ENCODE assay signal across 11 cellular contexts in the genomic region with DNA sequence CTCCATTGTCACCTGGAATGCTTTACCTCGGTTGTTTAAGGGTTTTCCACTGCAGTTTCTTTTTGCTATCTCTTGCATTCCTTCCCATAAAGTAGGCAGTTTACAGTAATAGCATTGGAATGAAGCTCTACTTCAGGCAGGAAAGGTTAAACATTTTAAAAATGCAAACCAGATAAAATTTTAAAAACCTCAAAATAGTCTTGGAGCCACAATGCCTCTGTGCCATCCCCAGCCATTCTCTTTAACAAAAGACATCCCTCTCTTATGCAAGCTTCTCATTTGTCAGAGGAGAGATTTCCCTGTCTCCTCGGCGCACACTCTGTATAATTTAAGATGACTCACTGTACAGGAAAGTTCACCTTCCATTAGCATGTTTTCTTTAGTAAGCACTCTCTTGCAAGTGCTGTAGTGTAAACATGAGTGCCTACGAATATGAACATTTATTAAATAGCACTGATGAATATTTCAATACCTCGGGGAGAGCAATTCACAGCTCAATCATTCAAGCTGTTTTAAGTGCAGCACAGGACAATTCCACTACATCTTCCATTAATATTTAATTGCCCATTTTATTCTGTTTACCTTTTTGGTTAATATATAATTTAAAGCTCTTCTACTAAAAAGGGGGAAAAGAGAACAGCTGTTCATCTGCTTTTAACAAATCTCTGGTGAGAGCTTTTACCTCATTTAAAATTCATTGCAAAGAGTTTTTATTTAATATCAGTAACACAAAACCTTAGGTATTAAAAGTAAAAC.
DNase-seq lines count a peak whose midpoint lies in the region; ATAC-seq and TF ChIP-seq lines count a peak whose summit lies in the region.
"Had no signal": no experiment of that assay in that cellular context is flagged by ENCODE, and none has a peak within 500 bp of the region (broad histone marks: within the 10 kb centered on the region; RNA-seq: fewer than 3 reads in every experiment).

No MANE protein-coding gene starts in this region.

- H3K27ac Mint-ChIP-seq in T-helper 2 cell treated with Interferon-gamma antibody and Interleukin-4, amounts not matched to agents 5 μg/mL and 100 μg/mL, for 36 hours = no peak overlapping the region

- H3K9me3 ChIP-seq in osteoblast (ENCODE audit: low read depth, low read length) (no peaks in the 10 kb centered on the region), spleen (peaks cover 0 to 8% (median 1%) of the 10 kb centered on the region in 8 donors)
- H3K9me3 ChIP-seq: adrenal gland had no signal

- no peak overlapping the region for H2AFZ ChIP-seq in osteoblast (ENCODE audit: low read length)

- no peaks in the 10 kb centered on the region for H3K27me3 Mint-ChIP-seq in T-helper 2 cell treated with Interferon-gamma antibody and Interleukin-4, amounts not matched to agents 5 μg/mL and 100 μg/mL, for 36 hours (ENCODE audit: low read depth)

- peak overlapping the region; percentile 66 for H3K4me2 ChIP-seq in osteoblast (ENCODE audit: insufficient read depth, low read length)

- H3K27me3 ChIP-seq in osteoblast (ENCODE audit: insufficient read depth, low read length) = no peaks in the 10 kb centered on the region
- no peaks in the 10 kb centered on the region for H3K27me3 ChIP-seq in spleen (replicated peaks in 1 of 7)
- H3K27me3 ChIP-seq: adrenal gland had no signal

- no peaks in the 10 kb centered on the region for H3K4me1 Mint-ChIP-seq in T-helper 2 cell treated with Interferon-gamma antibody and Interleukin-4, amounts not matched to agents 5 μg/mL and 100 μg/mL, for 36 hours (ENCODE audit: low read depth)

- no peak overlapping the region for H3K4me3 Mint-ChIP-seq in T-helper 2 cell treated with Interferon-gamma antibody and Interleukin-4, amounts not matched to agents 5 μg/mL and 100 μg/mL, for 36 hours

- no peak for ATAC-seq in GM18520 (IDR thresholded peaks at IDR 0.05; ENCODE audit: unreplicated experiment)

- H4K20me1 ChIP-seq in osteoblast (ENCODE audit: insufficient read depth, low read length) = no peaks in the 10 kb centered on the region

- no peaks in the 10 kb centered on the region for H3K79me2 ChIP-seq in osteoblast (ENCODE audit: insufficient read depth, low read length)

- H3K4me3 ChIP-seq in choroid plexus epithelial cell (ENCODE audit: low read depth, low read length) = no peak overlapping the region
- no peak overlapping the region for H3K4me3 ChIP-seq in osteoblast (ENCODE audit: insufficient read depth, low read length)
- H3K4me3 ChIP-seq in spleen = no peak overlapping the region
- H3K4me3 ChIP-seq: adrenal gland had no signal

- TF ChIP-seq CTCF in choroid plexus epithelial cell (conservative IDR thresholded peaks at IDR 0.05; ENCODE audit: low read depth, low read length) = no peak
- TF ChIP-seq CTCF in osteoblast (IDR thresholded peaks at IDR 0.05; ENCODE audit: extremely low read depth, low read depth, low read length) = no peak
- no peak for TF ChIP-seq CTCF in spleen (IDR thresholded peaks at IDR 0.05 in 8 of 11, conservative IDR thresholded peaks at IDR 0.05 in 3 of 11)

- WGBS in spleen, 5 donors = 73 to 88% (median 83%) methylated on average over 5 of the region's 5 CpGs

- intact Hi-C loops in spleen (cut with DNase I; ENCODE audit: low total_unique reads) = no loop called here

- TF ChIP-seq POLR2A in spleen (IDR thresholded peaks at IDR 0.05) = no peak

- H3K27ac ChIP-seq in osteoblast (ENCODE audit: low read depth, low read length) (peak overlapping the region; percentile 65), spleen (no peak overlapping the region)
- H3K27ac ChIP-seq: adrenal gland had no signal

- H3K36me3 ChIP-seq in osteoblast (ENCODE audit: insufficient read depth, low read length) (no peaks in the 10 kb centered on the region), spleen (no peaks in the 10 kb centered on the region)
- H3K36me3 ChIP-seq: adrenal gland had no signal

- H3K4me1 ChIP-seq in osteoblast (ENCODE audit: insufficient read depth, low read length) = peaks cover 37% of the 10 kb centered on the region
- H3K4me1 ChIP-seq in spleen = no peaks in the 10 kb centered on the region
- H3K4me1 ChIP-seq: adrenal gland had no signal

- no peaks in the 10 kb centered on the region for H3K36me3 Mint-ChIP-seq in T-helper 2 cell treated with Interferon-gamma antibody and Interleukin-4, amounts not matched to agents 5 μg/mL and 100 μg/mL, for 36 hours (ENCODE audit: low read depth)

- peaks cover 23% of the 10 kb centered on the region for H3K9me3 Mint-ChIP-seq in T-helper 2 cell treated with Interferon-gamma antibody and Interleukin-4, amounts not matched to agents 5 μg/mL and 100 μg/mL, for 36 hours

- peak; percentile 59 for DNase-seq in DMS153 treated with DMSO at 0.1 percent for 48 hours (lab: John Stamatoyannopoulos, UW; ENCODE audit: unreplicated experiment)
- DNase-seq in NCI-H146 treated with DMSO at 0.1 percent for 48 hours (lab: John Stamatoyannopoulos, UW; ENCODE audit: unreplicated experiment) = peak; percentile 4
- peak; percentile 83 for DNase-seq in choroid plexus epithelial cell (ENCODE audit: low read depth)
- DNase-seq in osteoblast (ENCODE audit: insufficient read length, low spot score, missing footprints) = peak; percentile 50
- DNase-seq in NCI-H2029 (lab: John Stamatoyannopoulos, UW) = no peak
- DNase-seq in T-helper 2 cell treated with Interferon-gamma antibody and Interleukin-4, amounts not matched to agents 5 μg/mL and 100 μg/mL, for 36 hours (ENCODE audit: low spot score) = no peak
- DNase-seq in spleen = no peak
- DNase-seq: adrenal gland, NCI-H526 treated with DMSO at 0.1 percent for 48 hours, small intestine had no signal

Comparison
In these comparisons a context has a peak if more than half of its experiments do, and no peak if none do; other contexts are left out.
1. DNase-seq: peak in DMS153 treated with DMSO at 0.1 percent for 48 hours (single experiment), NCI-H146 treated with DMSO at 0.1 percent for 48 hours (single experiment), choroid plexus epithelial cell (single experiment) and osteoblast (single experiment); none in NCI-H2029 (single experiment), T-helper 2 cell treated with Interferon-gamma antibody and Interleukin-4, amounts not matched to agents 5 μg/mL and 100 μg/mL, for 36 hours (single experiment) and spleen (single experiment).